In genomic region chr3:34237946-34238345, GRCh38 we compare ENCODE assay signal across 13 cellular contexts.
"Had no signal": no experiment of that assay in that cellular context is flagged by ENCODE, and none has a peak within 500 bp of the region (broad histone marks: within the 10 kb centered on the region; RNA-seq: fewer than 3 reads in every experiment).

No MANE protein-coding gene starts in this region.

- H3K27ac ChIP-seq: esophagus squamous epithelium, gastrocnemius medialis, heart right ventricle, sigmoid colon, testis had no signal

- H3K4me3 ChIP-seq: esophagus squamous epithelium, gastrocnemius medialis, heart right ventricle, sigmoid colon, testis had no signal

- ATAC-seq: gastrocnemius medialis; heart right ventricle; left lobe of liver; stimulated activated naive CD8-positive, alpha-beta T cell treated with anti-CD3 and anti-CD28 coated beads, Interleukin-15, amount 100 ng/mL, for 72 hours; T-helper 17 cell had no signal

- DNase-seq: activated CD4-positive, alpha-beta T cell treated with anti-CD3 and anti-CD28 coated beads, Interleukin-2, amount 10 ng/mL, durations not matched to agents 7 days and 5 days; activated CD4-positive, CD25-positive, alpha-beta regulatory T cell; activated CD8-positive, alpha-beta memory T cell treated with anti-CD3 and anti-CD28 coated beads for 24 hours; activated naive CD4-positive, alpha-beta T cell treated with anti-CD3 and anti-CD28 coated beads for 36 hours; esophagus squamous epithelium; gastrocnemius medialis; heart right ventricle; sigmoid colon; stimulated activated CD4-positive, alpha-beta T cell treated with anti-CD3 and anti-CD28 coated beads, Interleukin-4, amount 100 ng/mL, for 24 hours; stimulated activated naive CD8-positive, alpha-beta T cell treated with anti-CD3 and anti-CD28 coated beads, Interleukin-15, amount 100 ng/mL, for 72 hours; T-helper 17 cell; testis had no signal

- H3K9me3 ChIP-seq: esophagus squamous epithelium, gastrocnemius medialis, heart right ventricle, sigmoid colon, testis had no signal

- H3K36me3 ChIP-seq: esophagus squamous epithelium, gastrocnemius medialis, heart right ventricle, sigmoid colon had no signal

- H3K4me1 ChIP-seq: esophagus squamous epithelium, gastrocnemius medialis, heart right ventricle, sigmoid colon, testis had no signal

- H3K27me3 ChIP-seq: esophagus squamous epithelium, gastrocnemius medialis, heart right ventricle, sigmoid colon, testis had no signal
